In the genomic region with DNA sequence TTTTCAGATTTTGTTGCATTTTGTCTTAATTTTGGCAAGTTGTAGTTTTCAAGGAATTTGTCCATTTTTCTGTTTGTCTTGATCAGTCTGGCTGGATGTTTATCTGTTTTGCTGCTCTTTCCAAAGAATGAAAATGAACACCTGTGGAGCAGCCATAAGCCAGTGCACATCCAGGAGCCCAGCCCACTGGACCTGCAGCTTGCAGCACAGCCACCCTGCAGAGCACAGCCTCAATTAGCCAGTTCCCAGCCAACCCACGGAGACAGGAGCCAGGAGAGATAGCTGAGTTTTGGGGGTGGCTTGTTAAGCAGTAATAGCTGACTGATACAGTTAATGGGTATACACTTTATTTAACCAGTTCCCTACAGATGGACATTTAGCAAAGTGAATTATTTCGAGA, we compare ENCODE assay signal across 18 cellular contexts. TPM values are rescaled to one million over a fixed set of nuclear protein-coding genes. Genes with fewer than 3 reads are reported as not detected.
DNase-seq lines count a peak whose midpoint lies in the region; ATAC-seq and TF ChIP-seq lines count a peak whose summit lies in the region.
"Had no signal": no experiment of that assay in that cellular context is flagged by ENCODE, and none has a peak within 500 bp of the region (broad histone marks: within the 10 kb centered on the region; RNA-seq: fewer than 3 reads in every experiment).

No MANE protein-coding gene starts in this region.

- H3K9me3 Mint-ChIP-seq in GM23338: no peaks in the 10 kb centered on the region
- H3K9me3 Mint-ChIP-seq: CD4-positive, alpha-beta T cell; CD8-positive, alpha-beta T cell had no signal

- H3K4me1 Mint-ChIP-seq in GM23338: peaks cover 1% of the 10 kb centered on the region; the same call in 2 of the 3 replicates
- H3K4me1 Mint-ChIP-seq: B cell had no signal

- no peak overlapping the region for H2AFZ ChIP-seq in GM23338

- H3K27ac ChIP-seq in GM23338 (ENCODE audit: low read depth) (no peak overlapping the region), VCaP (peak overlapping the region; percentile 60; the same call in 1 of the 2 replicates)
- H3K27ac ChIP-seq: 22Rv1; A549; BLaER1 treated with 17β-estradiol and CSF1 and Interleukin-3, amounts not matched to agents 10 nM and 100 nM; C4-2B had no signal

- no peaks in the 10 kb centered on the region for H4K20me1 ChIP-seq in GM23338 (replicated peaks; ENCODE audit: insufficient read depth)
- H4K20me1 ChIP-seq: BLaER1 treated with 17β-estradiol and CSF1 and Interleukin-3, amounts not matched to agents 10 nM and 100 nM had no signal

- TF ChIP-seq CTCF in GM23338 (conservative IDR thresholded peaks at IDR 0.05; ENCODE audit: low read depth in 2 of 2) (no peak), VCaP (conservative IDR thresholded peaks at IDR 0.05) (no peak)

- intact Hi-C loops in cardiac septum (cut with DNase I) (no loop called here), Right ventricle myocardium superior (cut with DNase I) (no loop called here)

- DNase-seq in cardiac septum (ENCODE audit: low spot score) (peak; percentile 43), Right ventricle myocardium superior (no peak), GM23338 (ENCODE audit: low spot score) (no peak)
- DNase-seq: AML-193; Caco-2; Calu3; CD4-positive, alpha-beta T cell; CD8-positive, alpha-beta T cell; DMS79 treated with DMSO at 0.1 percent for 48 hours; GF-D8 had no signal

- H3K27me3 ChIP-seq in GM23338 (ENCODE audit: insufficient read depth): no peaks in the 10 kb centered on the region
- H3K27me3 ChIP-seq: BLaER1 treated with 17β-estradiol and CSF1 and Interleukin-3, amounts not matched to agents 10 nM and 100 nM had no signal

- no peak overlapping the region for H3K27ac Mint-ChIP-seq in GM23338
- H3K27ac Mint-ChIP-seq: B cell; CD4-positive, alpha-beta T cell; CD8-positive, alpha-beta T cell had no signal

- H3K27me3 Mint-ChIP-seq in GM23338 (ENCODE audit: insufficient read depth, low read depth, poor library complexity): peaks cover 2% of the 10 kb centered on the region

- no peaks in the 10 kb centered on the region for H3F3A ChIP-seq in GM23338 (replicated peaks; ENCODE audit: low read depth)

- H3K36me3 Mint-ChIP-seq in GM23338 (ENCODE audit: low read depth): no peaks in the 10 kb centered on the region
- H3K36me3 Mint-ChIP-seq: CD8-positive, alpha-beta T cell had no signal

- H3K4me3 ChIP-seq in GM23338: no peak overlapping the region
- H3K4me3 ChIP-seq: A549; BLaER1 treated with 17β-estradiol and CSF1 and Interleukin-3, amounts not matched to agents 10 nM and 100 nM had no signal

- no peaks in the 10 kb centered on the region for H3K79me2 ChIP-seq in GM23338 (replicated peaks; ENCODE audit: insufficient read depth)

- no peaks in the 10 kb centered on the region for H3K9me2 ChIP-seq in GM23338 (ENCODE audit: insufficient read depth)

- H3K4me1 ChIP-seq in GM23338 (ENCODE audit: insufficient read depth): no peaks in the 10 kb centered on the region
- H3K4me1 ChIP-seq: A549; BLaER1 treated with 17β-estradiol and CSF1 and Interleukin-3, amounts not matched to agents 10 nM and 100 nM; Caco-2 had no signal

- no peaks in the 10 kb centered on the region for H3K36me3 ChIP-seq in GM23338 (ENCODE audit: insufficient read depth)
- H3K36me3 ChIP-seq: BLaER1 treated with 17β-estradiol and CSF1 and Interleukin-3, amounts not matched to agents 10 nM and 100 nM had no signal

- ATAC-seq in Right ventricle myocardium superior (ENCODE audit: poor library complexity): no peak
- ATAC-seq in GM23338: no peak
- no peak for ATAC-seq in GM19035 (IDR thresholded peaks at IDR 0.05; ENCODE audit: unreplicated experiment)
- no peak for ATAC-seq in GM19397 (IDR thresholded peaks at IDR 0.05; ENCODE audit: unreplicated experiment)
- ATAC-seq: A549; CD8-positive, alpha-beta T cell had no signal

- H3K4me2 ChIP-seq in GM23338: no peak overlapping the region
- H3K4me2 ChIP-seq: A549; BLaER1 treated with 17β-estradiol and CSF1 and Interleukin-3, amounts not matched to agents 10 nM and 100 nM had no signal

- H3K4me3 Mint-ChIP-seq in GM23338: no peak overlapping the region
- H3K4me3 Mint-ChIP-seq: B cell; CD4-positive, alpha-beta T cell; CD8-positive, alpha-beta T cell had no signal

TF ChIP-seq in GM23338, 12 proteins besides CTCF, POLR2A, EP300 and RAD21:
- TF ChIP-seq ZNF331 (CRISPR knock-in tag; IDR thresholded peaks at IDR 0.05; ENCODE audit: low read depth) (peak; percentile 91), STAT1 (IDR thresholded peaks at IDR 0.05; ENCODE audit: unreplicated experiment) (no peak)

RNA-seq across cellular contexts. Expression of a gene that starts 38.0 kb away (rescaled TPM):
- total RNA-seq in cardiac septum (47.1 TPM), Right ventricle myocardium superior (44.6 TPM)
- total RNA-seq in GM23338 (2014; rRNA removed; shearing (Covaris generic)): 52.6 and 68.4 TPM in 2 replicates
- polyA plus RNA-seq in GM23338 (2016; fragmentation: Nextera tagmentation; extraction: Ambion mirVana): 27.6 and 28.3 TPM in 2 replicates
